Comparison of ENCODE assay signal across 17 cellular contexts in the genomic region with DNA sequence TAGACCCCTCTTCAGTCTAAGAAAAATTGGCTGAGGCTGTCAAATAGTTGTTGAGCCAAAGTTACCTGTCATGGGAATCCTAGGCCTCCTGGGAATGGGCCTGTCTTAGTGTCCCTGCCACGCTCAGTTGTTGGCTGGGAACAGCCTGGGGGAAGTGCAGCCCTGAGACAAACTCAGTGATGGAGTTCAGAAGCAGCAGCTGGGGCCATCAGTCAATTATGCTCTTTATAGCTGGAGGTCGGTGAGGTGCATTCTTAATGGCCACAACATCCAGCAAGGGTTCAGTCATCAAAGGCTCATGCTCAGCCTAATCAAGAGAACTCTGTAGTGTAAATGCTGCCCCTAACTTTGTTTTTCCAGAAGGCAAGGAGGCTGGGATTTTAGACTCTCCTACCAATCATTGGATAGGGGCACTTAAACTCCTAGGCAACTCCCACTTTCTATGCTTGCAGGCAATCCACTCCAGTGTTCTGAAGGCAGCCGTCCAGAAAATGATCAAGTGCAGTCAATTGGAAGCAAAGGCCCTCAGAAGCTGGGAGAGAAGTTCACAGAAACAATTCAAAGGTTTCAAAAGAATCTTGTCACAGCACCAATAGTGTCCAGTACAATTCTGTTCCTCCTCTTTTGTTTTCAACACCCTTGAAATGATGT. TPM values are rescaled to one million over a fixed set of nuclear protein-coding genes. Genes with fewer than 3 reads are reported as not detected.
DNase-seq lines count a peak whose midpoint lies in the region; ATAC-seq and TF ChIP-seq lines count a peak whose summit lies in the region.
"Had no signal": no experiment of that assay in that cellular context is flagged by ENCODE, and none has a peak within 500 bp of the region (broad histone marks: within the 10 kb centered on the region; RNA-seq: fewer than 3 reads in every experiment).

No MANE protein-coding gene starts in this region.

- H3K27ac Mint-ChIP-seq in activated T-helper 2 cell treated with anti-CD3 and anti-CD28 coated beads, Interferon-gamma antibody, Interleukin-2, Interleukin-4, amounts not matched to agents 10 μg/mL and 5 μg/mL and 100 μg/mL, durations not matched to agents 14 hours and 24 hours and 36 hours, result no peak overlapping the region
- H3K27ac Mint-ChIP-seq: effector memory CD8-positive, alpha-beta T cell had no signal

- intact Hi-C loops in activated T-helper 2 cell treated with anti-CD3 and anti-CD28 coated beads, Interferon-gamma antibody, Interleukin-2, Interleukin-4, amounts not matched to agents 10 μg/mL and 5 μg/mL and 100 μg/mL, durations not matched to agents 14 hours and 24 hours and 36 hours (cut with micrococcal nuclease), result no loop called here
- intact Hi-C loops in body of pancreas (cut with DNase I) (no loop called here), stomach (cut with DNase I; ENCODE audit: low total_unique reads) (no loop called here)

- WGBS in body of pancreas, 2 donors, result 53 to 67% methylated on average over 3 of the region's 3 CpGs
- WGBS in stomach, 5 donors, result 64 to 80% (median 77%) methylated on average over 3 of the region's 3 CpGs

- H3K36me3 ChIP-seq in body of pancreas (replicated peaks in 1 of 2; ENCODE audit: insufficient read depth in 1 of 2, low read depth in 2 of 2) (no peaks in the 10 kb centered on the region), stomach (no peaks in the 10 kb centered on the region)
- H3K36me3 ChIP-seq: right atrium auricular region had no signal

- no peaks in the 10 kb centered on the region for H3K36me3 Mint-ChIP-seq in activated T-helper 2 cell treated with anti-CD3 and anti-CD28 coated beads, Interferon-gamma antibody, Interleukin-2, Interleukin-4, amounts not matched to agents 10 μg/mL and 5 μg/mL and 100 μg/mL, durations not matched to agents 14 hours and 24 hours and 36 hours (ENCODE audit: low read depth)

- no peaks in the 10 kb centered on the region for H3K4me1 Mint-ChIP-seq in activated T-helper 2 cell treated with anti-CD3 and anti-CD28 coated beads, Interferon-gamma antibody, Interleukin-2, Interleukin-4, amounts not matched to agents 10 μg/mL and 5 μg/mL and 100 μg/mL, durations not matched to agents 14 hours and 24 hours and 36 hours (ENCODE audit: low read depth)

- no peak for TF ChIP-seq CTCF in body of pancreas (IDR thresholded peaks at IDR 0.05)
- TF ChIP-seq CTCF in stomach (IDR thresholded peaks at IDR 0.05), result no peak

- no peak overlapping the region for H3K4me3 Mint-ChIP-seq in activated T-helper 2 cell treated with anti-CD3 and anti-CD28 coated beads, Interferon-gamma antibody, Interleukin-2, Interleukin-4, amounts not matched to agents 10 μg/mL and 5 μg/mL and 100 μg/mL, durations not matched to agents 14 hours and 24 hours and 36 hours (ENCODE audit: low read depth)
- H3K4me3 Mint-ChIP-seq: effector memory CD8-positive, alpha-beta T cell had no signal

- no peaks in the 10 kb centered on the region for H3K27me3 ChIP-seq in body of pancreas
- no peaks in the 10 kb centered on the region for H3K27me3 ChIP-seq in stomach
- H3K27me3 ChIP-seq: right atrium auricular region had no signal

- DNase-seq in NCI-H82 (lab: John Stamatoyannopoulos, UW) (peak; percentile 41), NCI-H82 treated with DMSO at 0.1 percent for 48 hours (lab: John Stamatoyannopoulos, UW; ENCODE audit: unreplicated experiment) (no peak), NCI-H510A treated with DMSO at 0.1 percent for 48 hours (lab: John Stamatoyannopoulos, UW) (peak; percentile 69), kidney glomerular epithelial cell (lab: John Stamatoyannopoulos, UW) (peak; percentile 20), T-helper 9 cell (no peak), body of pancreas (no peak), stomach (no peak)
- DNase-seq in activated T-helper 2 cell treated with anti-CD3 and anti-CD28 coated beads, Interferon-gamma antibody, Interleukin-2, Interleukin-4, amounts not matched to agents 10 μg/mL and 5 μg/mL and 100 μg/mL, durations not matched to agents 14 hours and 24 hours and 36 hours (ENCODE audit: low spot score), result no peak
- DNase-seq: activated CD4-positive, alpha-beta T cell treated with anti-CD3 and anti-CD28 coated beads for 1 hour; activated naive CD4-positive, alpha-beta T cell treated with anti-CD3 and anti-CD28 coated beads, Interleukin-2, amount 50 U/mL, for 16 hours; effector memory CD8-positive, alpha-beta T cell; mammary epithelial cell; MM.1S; stimulated activated CD4-positive, alpha-beta T cell treated with anti-CD3 and anti-CD28 coated beads, Interleukin-1b, Interleukin-23, amount 100 ng/mL, for 48 hours had no signal

- no peak for TF ChIP-seq EP300 in stomach (IDR thresholded peaks at IDR 0.05)

- H3K27me3 Mint-ChIP-seq in activated T-helper 2 cell treated with anti-CD3 and anti-CD28 coated beads, Interferon-gamma antibody, Interleukin-2, Interleukin-4, amounts not matched to agents 10 μg/mL and 5 μg/mL and 100 μg/mL, durations not matched to agents 14 hours and 24 hours and 36 hours (ENCODE audit: low read depth), result peaks cover 6% of the 10 kb centered on the region

- no peaks in the 10 kb centered on the region for H3K9me3 Mint-ChIP-seq in activated T-helper 2 cell treated with anti-CD3 and anti-CD28 coated beads, Interferon-gamma antibody, Interleukin-2, Interleukin-4, amounts not matched to agents 10 μg/mL and 5 μg/mL and 100 μg/mL, durations not matched to agents 14 hours and 24 hours and 36 hours
- H3K9me3 Mint-ChIP-seq: effector memory CD8-positive, alpha-beta T cell had no signal

- H3K27ac ChIP-seq in body of pancreas, result no peak overlapping the region
- no peak overlapping the region for H3K27ac ChIP-seq in stomach
- H3K27ac ChIP-seq: right atrium auricular region had no signal

- H3K4me1 ChIP-seq in body of pancreas (no peaks in the 10 kb centered on the region), stomach (peaks cover 0 to 15% (median 0%) of the 10 kb centered on the region in 4 donors)
- H3K4me1 ChIP-seq: Caco-2, right atrium auricular region had no signal

- H3K4me3 ChIP-seq in body of pancreas, result no peak overlapping the region
- H3K4me3 ChIP-seq in stomach, result no peak overlapping the region
- H3K4me3 ChIP-seq: right atrium auricular region had no signal

- no peak for ATAC-seq in body of pancreas
- ATAC-seq: effector memory CD8-positive, alpha-beta T cell had no signal

- no peak for TF ChIP-seq POLR2A in body of pancreas (IDR thresholded peaks at IDR 0.05)
- TF ChIP-seq POLR2A in stomach (IDR thresholded peaks at IDR 0.05), result no peak

- H3K9me3 ChIP-seq in body of pancreas (no peaks in the 10 kb centered on the region), stomach (no peaks in the 10 kb centered on the region)
- H3K9me3 ChIP-seq: Caco-2, right atrium auricular region had no signal

RNA-seq across cellular contexts. Expression of a gene that starts 15.0 kb away (rescaled TPM):
- total RNA-seq in activated T-helper 2 cell treated with anti-CD3 and anti-CD28 coated beads, Interferon-gamma antibody, Interleukin-2, Interleukin-4, amounts not matched to agents 10 μg/mL and 5 μg/mL and 100 μg/mL, durations not matched to agents 14 hours and 24 hours and 36 hours, result not detected in 2 replicates
- total RNA-seq in body of pancreas (10 to 100 TPM in 1 of 2 donors, under 1 TPM in 1; 0.33 to 14.5 TPM), stomach (10 to 100 TPM in 2 of 5 donors, 1 to 10 TPM in 1, not detected in 2; 2.0 to 60.7 (median 24.6) TPM)
- polyA plus RNA-seq in stomach, result 1 to 10 TPM; 1.8 to 7.5 (median 4.1) TPM
- total RNA-seq: T-helper 2 cell treated with Interferon-gamma antibody and Interleukin-4, amounts not matched to agents 100 ng/mL and 5 ng/mL, for 36 hours had no signal

Comparison
In these comparisons a context has a peak if more than half of its experiments do, and no peak if none do; other contexts are left out.
1. DNase-seq: peak in NCI-H82 (single experiment), NCI-H510A treated with DMSO at 0.1 percent for 48 hours (single experiment) and kidney glomerular epithelial cell (single experiment); none in NCI-H82 treated with DMSO at 0.1 percent for 48 hours (single experiment), T-helper 9 cell (single experiment), activated T-helper 2 cell treated with anti-CD3 and anti-CD28 coated beads, Interferon-gamma antibody, Interleukin-2, Interleukin-4, amounts not matched to agents 10 μg/mL and 5 μg/mL and 100 μg/mL, durations not matched to agents 14 hours and 24 hours and 36 hours (single experiment), body of pancreas (0 of 4) and stomach (single experiment).